Comparison of ENCODE assay signal across 8 cellular contexts in the genomic region with DNA sequence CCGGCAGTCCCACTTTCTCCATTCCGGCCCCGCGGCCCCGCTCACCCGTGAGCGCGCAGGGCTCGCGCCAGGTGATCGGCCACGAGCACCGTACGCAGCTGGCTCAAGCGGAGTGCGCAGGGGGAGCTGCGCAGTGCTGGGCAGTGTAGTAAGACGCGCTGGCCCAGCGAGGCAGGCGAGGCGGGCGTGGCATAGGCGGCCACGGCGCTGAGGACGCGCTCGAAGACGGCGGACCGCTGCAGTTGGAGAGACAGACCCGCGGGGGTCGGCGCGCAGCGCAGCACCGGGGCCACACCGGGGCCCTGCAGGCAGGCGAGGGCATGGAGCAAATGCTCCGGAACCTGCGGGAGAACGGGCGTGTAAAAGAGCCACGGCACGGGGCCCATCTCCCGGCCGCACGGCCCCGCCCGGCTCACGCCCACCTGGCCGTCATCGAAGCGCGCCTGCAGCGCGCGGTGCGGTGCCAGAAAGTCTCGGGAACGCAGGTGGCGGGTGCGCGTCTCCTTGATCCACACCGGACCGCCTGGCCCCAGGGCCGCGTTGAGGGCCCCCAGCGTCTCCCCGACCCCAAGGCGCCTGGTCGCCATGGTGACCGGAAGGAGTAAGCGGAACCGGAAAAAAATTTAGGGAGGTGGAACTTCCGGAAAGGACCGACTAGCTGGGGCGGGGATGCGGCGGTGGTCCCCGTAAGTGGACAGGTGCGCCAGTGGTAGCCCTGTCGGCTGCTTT. TPM values are rescaled to one million over a fixed set of nuclear protein-coding genes. Genes with fewer than 3 reads are reported as not detected.
DNase-seq lines count a peak whose midpoint lies in the region; ATAC-seq and TF ChIP-seq lines count a peak whose summit lies in the region.

A gene with protein sequence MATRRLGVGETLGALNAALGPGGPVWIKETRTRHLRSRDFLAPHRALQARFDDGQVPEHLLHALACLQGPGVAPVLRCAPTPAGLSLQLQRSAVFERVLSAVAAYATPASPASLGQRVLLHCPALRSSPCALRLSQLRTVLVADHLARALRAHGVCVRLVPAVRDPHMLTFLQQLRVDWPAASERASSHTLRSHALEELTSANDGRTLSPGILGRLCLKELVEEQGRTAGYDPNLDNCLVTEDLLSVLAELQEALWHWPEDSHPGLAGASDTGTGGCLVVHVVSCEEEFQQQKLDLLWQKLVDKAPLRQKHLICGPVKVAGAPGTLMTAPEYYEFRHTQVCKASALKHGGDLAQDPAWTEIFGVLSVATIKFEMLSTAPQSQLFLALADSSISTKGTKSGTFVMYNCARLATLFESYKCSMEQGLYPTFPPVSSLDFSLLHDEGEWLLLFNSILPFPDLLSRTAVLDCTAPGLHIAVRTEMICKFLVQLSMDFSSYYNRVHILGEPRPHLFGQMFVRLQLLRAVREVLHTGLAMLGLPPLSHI (minus strand): TSS at position 603 of the 729 bp plus-strand sequence. CDS start 16 bp downstream, at position 587.

- peak within 1 kb of the TSS; percentile 79 for H3K4me3 ChIP-seq in GM12864 (ENCODE audit: low read depth, low read length)
- peak within 1 kb of the TSS; percentile 50 to 74 for H3K4me3 ChIP-seq in prostate gland

- peak; percentile 47 for TF ChIP-seq POLR2A in prostate gland (IDR thresholded peaks at IDR 0.05)

- TF ChIP-seq CTCF in GM12864 (IDR thresholded peaks at IDR 0.05; ENCODE audit: low read depth, low read length, missing control alignments) (no peak), prostate gland (IDR thresholded peaks at IDR 0.05) (peak in 1 of 4 experiments; percentile 1)

- H3K9me3 ChIP-seq in prostate gland, result no peaks in the 10 kb centered on the region

- no peak for ATAC-seq in HG03025 (IDR thresholded peaks at IDR 0.05; ENCODE audit: low FRiP score, unreplicated experiment)
- no peak for ATAC-seq in GM21381 (IDR thresholded peaks at IDR 0.05; ENCODE audit: unreplicated experiment)

- H3K36me3 ChIP-seq in prostate gland, result peaks cover 12 to 16% of the 10 kb centered on the region in 2 donors

- WGBS in prostate gland, result 1% methylated on average over 35 of the region's 85 CpGs

- no peaks in the 10 kb centered on the region for H3K27me3 ChIP-seq in prostate gland (replicated peaks; ENCODE audit: insufficient read depth)

- peak within 1 kb of the TSS; percentile 74 to 75 for H3K27ac ChIP-seq in prostate gland

- intact Hi-C loops in prostate gland (cut with DNase I), result no loop called here

- DNase-seq in GM12864 (ENCODE audit: low read depth) (no peak), NCI-H1092 (lab: John Stamatoyannopoulos, UW) (peak; percentile 59), T-helper 22 cell (ENCODE audit: low read depth) (peak; percentile 48), astrocyte of the hippocampus (ENCODE audit: low read depth, low spot score) (peak; percentile 80), hepatic stellate cell (ENCODE audit: low spot score) (peak; percentile 76), prostate gland (ENCODE audit: low spot score) (peak; percentile 58)

- H3K4me1 ChIP-seq in prostate gland (replicated peaks), result peaks cover 3% of the 10 kb centered on the region

RNA-seq across cellular contexts. Expression of the gene that starts here (rescaled TPM):
- 10 to 100 TPM; 50.2 to 60.3 TPM for total RNA-seq in prostate gland
